Comparison of ENCODE assay signal across 30 cellular contexts in the genomic region with DNA sequence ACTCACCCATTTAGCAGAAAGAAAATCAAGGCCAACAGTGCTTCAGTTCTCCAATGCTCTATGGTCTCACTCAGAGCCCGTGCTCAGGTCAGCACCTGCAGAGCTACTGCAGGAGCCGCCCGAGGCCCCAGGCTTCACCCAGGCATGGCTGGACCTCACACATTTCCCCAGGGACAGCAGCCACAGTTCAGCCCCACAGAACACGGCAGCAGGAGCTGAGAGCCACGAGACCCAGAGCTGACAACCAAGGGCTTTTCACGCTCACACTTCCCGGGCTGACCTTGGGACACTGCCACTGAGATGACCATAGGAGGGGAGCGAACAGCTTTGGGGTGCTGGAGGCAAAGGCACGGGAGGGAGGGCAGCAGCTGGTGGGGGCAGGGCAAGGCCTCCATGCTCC. TPM values are rescaled to one million over a fixed set of nuclear protein-coding genes. Genes with fewer than 3 reads are reported as not detected.
DNase-seq lines count a peak whose midpoint lies in the region; ATAC-seq, FAIRE-seq and TF ChIP-seq lines count a peak whose summit lies in the region.
"Had no signal": no experiment of that assay in that cellular context is flagged by ENCODE, and none has a peak within 500 bp of the region (broad histone marks: within the 10 kb centered on the region; RNA-seq: fewer than 3 reads in every experiment).

No MANE protein-coding gene starts in this region.

- H3K4me1 ChIP-seq in HepG2 (ENCODE audit: insufficient read depth, low read length) (peaks cover 16% of the 10 kb centered on the region), right lobe of liver (peaks cover 0 to 10% (median 0%) of the 10 kb centered on the region in 4 donors), OCI-LY1 (ENCODE audit: insufficient read depth, low read length, severe bottlenecking) (peaks cover 48% of the 10 kb centered on the region), endodermal cell (ENCODE audit: control insufficient read depth, insufficient read depth, low read length) (no peaks in the 10 kb centered on the region)

- H3F3A ChIP-seq in OCI-LY1 (ENCODE audit: insufficient read depth, low read length) = no peaks in the 10 kb centered on the region; the same call in 1 of the 2 replicates

- ATAC-seq in HepG2 = no peak
- ATAC-seq in right lobe of liver = no peak
- no peak for ATAC-seq in GM21717 (IDR thresholded peaks at IDR 0.05; ENCODE audit: unreplicated experiment)
- ATAC-seq in HG03442 (IDR thresholded peaks at IDR 0.05; ENCODE audit: unreplicated experiment) = no peak
- ATAC-seq: body of pancreas; gastroesophageal sphincter; left lobe of liver; naive thymus-derived CD4-positive, alpha-beta T cell; pancreas had no signal

- intact Hi-C loops in HepG2 (cut with micrococcal nuclease; ENCODE audit: unreplicated experiment) = no loop called here
- intact Hi-C loops in right lobe of liver (cut with DNase I) = no loop called here

- TF ChIP-seq EP300 in HepG2 (IDR thresholded peaks at IDR 0.05; ENCODE audit: low read depth in 2 of 2, low read length in 2 of 2) = no peak
- TF ChIP-seq EP300 in HepG2 (CRISPR knock-in tag; IDR thresholded peaks at IDR 0.05; ENCODE audit: borderline replicate concordance) = no peak

- H3K27me3 ChIP-seq in HepG2 (ENCODE audit: control insufficient read depth in 1 of 2, insufficient read depth in 2 of 2, low read length in 2 of 2) (no peaks in the 10 kb centered on the region; a peak in 1 of 5 replicates), right lobe of liver (no peaks in the 10 kb centered on the region), OCI-LY1 (ENCODE audit: insufficient read depth, low read length) (no peaks in the 10 kb centered on the region), endodermal cell (ENCODE audit: control insufficient read depth, insufficient read depth, low read length, poor library complexity, severe bottlenecking) (no peaks in the 10 kb centered on the region)
- H3K27me3 ChIP-seq: body of pancreas, gastroesophageal sphincter, pancreas, testis, uterus had no signal

- DNase-seq in HepG2 (ENCODE audit: low spot score) (no peak), right lobe of liver (no peak), endodermal cell (peak; percentile 38), dermis blood vessel endothelial cell (no peak), MV-4-11 (lab: John Stamatoyannopoulos, UW) (no peak)
- DNase-seq: activated CD4-positive, alpha-beta T cell treated with anti-CD3 and anti-CD28 coated beads, Interleukin-2, amount 50 U/mL, for 1 hour; activated CD8-positive, alpha-beta memory T cell treated with anti-CD3 and anti-CD28 coated beads, Interleukin-2, amount 50 U/mL, for 48 hours; activated gamma-delta T cell; body of pancreas; effector CD8-positive, alpha-beta T cell; GM23248; hypothalamus; naive thymus-derived CD4-positive, alpha-beta T cell; NCI-H1048; NCI-H187 treated with DMSO at 0.1 percent for 48 hours; NCI-H69; RPMI8226; stimulated activated naive CD4-positive, alpha-beta T cell; testis; uterus had no signal

- H4K20me1 ChIP-seq in HepG2 (ENCODE audit: insufficient read depth, low read length) (no peaks in the 10 kb centered on the region; the same call in 1 of the 2 replicates), OCI-LY1 (ENCODE audit: insufficient read depth, low read length) (no peaks in the 10 kb centered on the region)

- no peaks in the 10 kb centered on the region for H3K9me3 ChIP-seq in HepG2 (ENCODE audit: low read length)
- no peaks in the 10 kb centered on the region for H3K9me3 ChIP-seq in right lobe of liver
- no peaks in the 10 kb centered on the region for H3K9me3 ChIP-seq in OCI-LY1 (ENCODE audit: low read length)
- H3K9me3 ChIP-seq in endodermal cell (ENCODE audit: control insufficient read depth, low read length) = no peaks in the 10 kb centered on the region
- H3K9me3 ChIP-seq: body of pancreas, gastroesophageal sphincter, pancreas, testis, uterus had no signal

- WGBS in HepG2 (ENCODE audit: low lambda C conversion rate) = 98% methylated on average over 9 of the region's 9 CpGs
- 100% methylated on average over 1 of the region's 9 CpGs for WGBS in right lobe of liver (ENCODE audit: insufficient coverage, low coverage, low lambda C conversion rate, missing lambda C conversion rate)
- WGBS in endodermal cell (ENCODE audit: insufficient coverage in 1 of 2, insufficient read length in 1 of 2), 2 experiments = 95 to 100% methylated on average over 4 to 9 of the region's 9 CpGs

- FAIRE-seq in HepG2 (lab: Jason Lieb, UNC) = no peak
- FAIRE-seq: pancreas had no signal

- H3K9ac ChIP-seq in HepG2 (ENCODE audit: insufficient read depth, low read depth, low read length) (no peak overlapping the region), OCI-LY1 (ENCODE audit: low read length) (peak overlapping the region; percentile 8; the same call in 1 of the 2 replicates), endodermal cell (ENCODE audit: extremely low read depth, low read length, poor library complexity, severe bottlenecking) (no peak overlapping the region)

- no peaks in the 10 kb centered on the region for H3K9me2 ChIP-seq in OCI-LY1 (ENCODE audit: low read depth, low read length)

- H3K4me2 ChIP-seq in HepG2 (ENCODE audit: low read depth, low read length) = no peak overlapping the region
- peak overlapping the region; percentile 89; the same call in 1 of the 2 replicates for H3K4me2 ChIP-seq in OCI-LY1 (ENCODE audit: low read length)

- H3K36me3 ChIP-seq in HepG2 (replicated peaks in 1 of 2; ENCODE audit: control insufficient read depth in 1 of 2, insufficient read depth in 2 of 2, low read length in 2 of 2) (peaks cover 31 to 62% of the 10 kb centered on the region in 2 experiments), right lobe of liver (peaks cover 0 to 23% (median 14%) of the 10 kb centered on the region in 4 donors), OCI-LY1 (ENCODE audit: insufficient read depth, low read length) (peaks cover 55% of the 10 kb centered on the region), endodermal cell (ENCODE audit: control insufficient read depth, insufficient read depth, low read length) (peaks cover 45% of the 10 kb centered on the region)
- H3K36me3 ChIP-seq: uterus had no signal

- H3K4me3 Mint-ChIP-seq in endodermal cell = no peak overlapping the region
- H3K4me3 Mint-ChIP-seq: CD14-positive monocyte; mesothelial cell of epicardium; naive thymus-derived CD4-positive, alpha-beta T cell had no signal

- no peak for TF ChIP-seq POLR2A in HepG2 (IDR thresholded peaks at IDR 0.05; ENCODE audit: insufficient read depth in 1 of 2, low read depth in 2 of 2, low read length in 2 of 2)
- TF ChIP-seq POLR2A in right lobe of liver (IDR thresholded peaks at IDR 0.05) = no peak

- H3K79me2 ChIP-seq in HepG2 (ENCODE audit: insufficient read depth, low read length) (peaks cover 32% of the 10 kb centered on the region), OCI-LY1 (ENCODE audit: insufficient read depth, low read length) (peaks cover 6% of the 10 kb centered on the region; the same call in 1 of the 2 replicates)

- POLR2A ChIA-PET in HepG2 (lab: Yijun Ruan, JAX) = no interaction called here

- H3K4me3 ChIP-seq in HepG2 (replicated peaks in 1 of 3; ENCODE audit: insufficient read depth in 1 of 3, low read depth in 2 of 3, low read length in 3 of 3) (no peak overlapping the region), right lobe of liver (no peak overlapping the region), OCI-LY1 (ENCODE audit: low read depth, low read length, poor library complexity, severe bottlenecking) (peak overlapping the region; percentile 25), endodermal cell (ENCODE audit: low read length) (no peak overlapping the region)
- H3K4me3 ChIP-seq: body of pancreas, gastroesophageal sphincter, GM23248, pancreas, SK-N-MC, testis, uterus had no signal

- H3K27ac ChIP-seq in HepG2 (ENCODE audit: extremely low read length, insufficient read depth, low read length) (no peak overlapping the region), right lobe of liver (no peak overlapping the region), OCI-LY1 (ENCODE audit: low read depth, low read length, poor library complexity, severe bottlenecking) (no peak overlapping the region), endodermal cell (ENCODE audit: low read depth, low read length) (no peak overlapping the region)
- H3K27ac ChIP-seq: body of pancreas, gastroesophageal sphincter, pancreas, SK-N-MC, testis, uterus, VCaP had no signal

- in situ Hi-C loops in HepG2 (cut with HindIII; ENCODE audit: extremely low pct_ligation_motif_present, low pct_unique_long_range_greater_than_20kb) = no loop called here

- H2AFZ ChIP-seq in HepG2 (ENCODE audit: low read length) = no peak overlapping the region
- H2AFZ ChIP-seq in OCI-LY1 (ENCODE audit: low read length) = no peak overlapping the region
- H2AFZ ChIP-seq: GM23248 had no signal

- peaks cover 32% of the 10 kb centered on the region for H3K36me3 Mint-ChIP-seq in endodermal cell (ENCODE audit: low read depth)

- no peaks in the 10 kb centered on the region for H3K27me3 Mint-ChIP-seq in endodermal cell (ENCODE audit: insufficient read depth)
- H3K27me3 Mint-ChIP-seq: naive thymus-derived CD4-positive, alpha-beta T cell had no signal

- H3K9me3 Mint-ChIP-seq in endodermal cell = no peaks in the 10 kb centered on the region
- H3K9me3 Mint-ChIP-seq: mesothelial cell of epicardium had no signal

- TF ChIP-seq RAD21 in HepG2 (CRISPR knock-in tag; IDR thresholded peaks at IDR 0.05) = no peak

- H3K4me1 Mint-ChIP-seq in endodermal cell = peaks cover 7% of the 10 kb centered on the region

- TF ChIP-seq CTCF in HepG2 (CRISPR knock-in tag; IDR thresholded peaks at IDR 0.05) = no peak
- no peak for TF ChIP-seq CTCF in right lobe of liver (IDR thresholded peaks at IDR 0.05)
- no peak for TF ChIP-seq CTCF in OCI-LY1 (IDR thresholded peaks at IDR 0.05; ENCODE audit: low read length)
- TF ChIP-seq CTCF in endodermal cell (conservative IDR thresholded peaks at IDR 0.05) = no peak

- CTCF ChIA-PET in HepG2 (lab: Yijun Ruan, JAX; ENCODE audit: low intra/inter-chr PET ratio, low total read pairs) = no interaction called here

- no TSS peak for BruUV-seq in HepG2 (replicated peaks; lab: Mats Ljungman, UMichigan)

- H3K27ac Mint-ChIP-seq in endodermal cell = no peak overlapping the region
- H3K27ac Mint-ChIP-seq: mesothelial cell of epicardium; naive thymus-derived CD4-positive, alpha-beta T cell had no signal

RNA-seq across cellular contexts. Expression of a gene that starts 4.2 kb away (rescaled TPM):
- total RNA-seq in HepG2 (2016; rRNA removed; fragmentation: Illumina TruSeq; extraction: Trizol) (39.7 and 45.9 TPM in 2 replicates), right lobe of liver (10 to 100 TPM in 2 of 6 experiments, 1 to 10 TPM in 4; 4.2 to 11.4 (median 7.0) TPM), endodermal cell (10 to 100 TPM; 19.9 to 20.1 TPM), dermis blood vessel endothelial cell (22.2 and 35.6 TPM in 2 replicates)
- 26.8 and 30.8 TPM in 2 replicates for total RNA-seq in HepG2 (2016; cell fraction: cytosol; rRNA removed; fragmentation: Illumina TruSeq; extraction: Trizol; ENCODE audit: low read depth)
- 36.9 and 47.1 TPM in 2 replicates for total RNA-seq in HepG2 (2016; cell fraction: insoluble cytoplasmic fraction; rRNA removed; fragmentation: Illumina TruSeq; extraction: Trizol)
- total RNA-seq in HepG2 (2016; cell fraction: membrane; rRNA removed; fragmentation: Illumina TruSeq; extraction: Trizol) = 43.7 and 45.0 TPM in 2 replicates
- total RNA-seq in HepG2 (2016; cell fraction: nucleus; rRNA removed; fragmentation: Illumina TruSeq; extraction: Trizol) = 27.3 and 30.5 TPM in 2 replicates
- 32.1 and 49.4 TPM in 2 replicates for polyA plus RNA-seq in HepG2 (2011; rRNA removed)
- polyA plus RNA-seq in HepG2 (2011; cell fraction: cytosol; rRNA removed) = 33.5 and 39.5 TPM in 2 replicates
- 29.6 and 38.2 TPM in 2 replicates for polyA plus RNA-seq in HepG2 (2011; cell fraction: nucleus; rRNA removed)
- polyA plus RNA-seq in HepG2 (2012) = 36.5 and 48.1 TPM in 2 replicates
- 37.2 and 42.5 TPM in 2 replicates for polyA plus RNA-seq in HepG2 (2016; cell fraction: cytosol; fragmentation: Illumina TruSeq; extraction: Trizol; ENCODE audit: low read depth)
- polyA plus RNA-seq in HepG2 (2016; cell fraction: insoluble cytoplasmic fraction; fragmentation: Illumina TruSeq; extraction: Trizol; ENCODE audit: low read depth) = 36.2 and 38.9 TPM in 2 replicates
- polyA plus RNA-seq in HepG2 (2016; cell fraction: membrane; fragmentation: Illumina TruSeq; extraction: Trizol; ENCODE audit: low read depth) = 38.3 and 46.2 TPM in 2 replicates
- 49.7 and 63.7 TPM in 2 replicates for polyA plus RNA-seq in HepG2 (2016; cell fraction: nucleus; fragmentation: Illumina TruSeq; extraction: Trizol; ENCODE audit: insufficient read depth, low read depth)
- polyA minus RNA-seq in HepG2 (2011; rRNA and poly(A)+ RNA removed; ENCODE audit: low replicate concordance) = 19.9 and 51.6 TPM in 2 replicates
- 14.5 and 14.9 TPM in 2 replicates for polyA minus RNA-seq in HepG2 (2011; cell fraction: cytosol; rRNA and poly(A)+ RNA removed)
- 39.4 and 50.0 TPM in 2 replicates for polyA minus RNA-seq in HepG2 (2011; cell fraction: nucleus; rRNA and poly(A)+ RNA removed)
- 28.9 TPM for polyA plus RNA-seq in endodermal cell (2013, experiment 1 of 2)
- 25.7 TPM for polyA plus RNA-seq in endodermal cell (2013, experiment 2 of 2)
